Comparison of ENCODE assay signal across 9 cellular contexts in genomic region chrX:135984220-135984619, GRCh38. TPM values are rescaled to one million over a fixed set of nuclear protein-coding genes. Genes with fewer than 3 reads are reported as not detected.
DNase-seq lines count a peak whose midpoint lies in the region; ATAC-seq and TF ChIP-seq lines count a peak whose summit lies in the region.
"Had no signal": no experiment of that assay in that cellular context is flagged by ENCODE, and none has a peak within 500 bp of the region (broad histone marks: within the 10 kb centered on the region; RNA-seq: fewer than 3 reads in every experiment).

No MANE protein-coding gene starts in this region.

- peaks cover 35% of the 10 kb centered on the region for H3K4me1 Mint-ChIP-seq in activated CD8-positive, alpha-beta memory T cell treated with anti-CD3 and anti-CD28 coated beads, Interleukin-2, amount 10 ng/mL, durations not matched to agents 7 days and 5 days
- peaks cover 47% of the 10 kb centered on the region for H3K4me1 Mint-ChIP-seq in T-helper 17 cell
- peaks cover 45% of the 10 kb centered on the region for H3K4me1 Mint-ChIP-seq in stimulated activated memory B cell treated with anti-CD40 and anti-IgM and Interleukin-4, amounts not matched to agents 10 μg/mL and 1 μg/mL and 100 μg/mL, for 72 hours

- peak overlapping the region; percentile 80 for H3K4me3 Mint-ChIP-seq in activated CD8-positive, alpha-beta memory T cell treated with anti-CD3 and anti-CD28 coated beads, Interleukin-2, amount 10 ng/mL, durations not matched to agents 7 days and 5 days
- H3K4me3 Mint-ChIP-seq in T-helper 17 cell: peak overlapping the region; percentile 94
- H3K4me3 Mint-ChIP-seq in stimulated activated memory B cell treated with anti-CD40 and anti-IgM and Interleukin-4, amounts not matched to agents 10 μg/mL and 1 μg/mL and 100 μg/mL, for 72 hours: peak overlapping the region; percentile 88

- CTCF ChIA-PET in activated CD8-positive, alpha-beta memory T cell treated with anti-CD3 and anti-CD28 coated beads, Interleukin-2, amount 10 ng/mL, durations not matched to agents 7 days and 5 days (lab: Charles Lee): no interaction called here

- no peaks in the 10 kb centered on the region for H3K9me3 Mint-ChIP-seq in activated CD8-positive, alpha-beta memory T cell treated with anti-CD3 and anti-CD28 coated beads, Interleukin-2, amount 10 ng/mL, durations not matched to agents 7 days and 5 days (ENCODE audit: low read depth)
- no peaks in the 10 kb centered on the region for H3K9me3 Mint-ChIP-seq in stimulated activated memory B cell treated with anti-CD40 and anti-IgM and Interleukin-4, amounts not matched to agents 10 μg/mL and 1 μg/mL and 100 μg/mL, for 72 hours

- no peak for DNase-seq in activated CD8-positive, alpha-beta memory T cell treated with anti-CD3 and anti-CD28 coated beads, Interleukin-2, amount 10 ng/mL, durations not matched to agents 7 days and 5 days
- no peak for DNase-seq in activated CD8-positive, alpha-beta memory T cell treated with anti-CD3 and anti-CD28 coated beads for 24 hours
- DNase-seq in T-helper 17 cell: no peak
- no peak for DNase-seq in fibroblast of mammary gland (ENCODE audit: low read depth)
- DNase-seq in T-helper 9 cell: no peak
- no peak for DNase-seq in NOMO-1 treated with dmso at 0.1 percent for 144 hours (lab: John Stamatoyannopoulos, UW; ENCODE audit: unreplicated experiment)
- DNase-seq: activated CD8-positive, alpha-beta memory T cell treated with anti-CD3 and anti-CD28 coated beads, Interleukin-2, amount 50 U/mL, for 4 hours had no signal

- H3K4me3 ChIP-seq in fibroblast of mammary gland (ENCODE audit: control insufficient read depth, low read depth, low read length): peak overlapping the region; percentile 59

- no peaks in the 10 kb centered on the region for H3K27me3 Mint-ChIP-seq in activated CD8-positive, alpha-beta memory T cell treated with anti-CD3 and anti-CD28 coated beads, Interleukin-2, amount 10 ng/mL, durations not matched to agents 7 days and 5 days
- H3K27me3 Mint-ChIP-seq in T-helper 17 cell: no peaks in the 10 kb centered on the region
- H3K27me3 Mint-ChIP-seq in stimulated activated memory B cell treated with anti-CD40 and anti-IgM and Interleukin-4, amounts not matched to agents 10 μg/mL and 1 μg/mL and 100 μg/mL, for 72 hours: no peaks in the 10 kb centered on the region

- no peak for ATAC-seq in activated CD8-positive, alpha-beta memory T cell treated with anti-CD3 and anti-CD28 coated beads, Interleukin-2, amount 10 ng/mL, durations not matched to agents 7 days and 5 days
- ATAC-seq in T-helper 17 cell: no peak
- ATAC-seq in stimulated activated memory B cell treated with anti-CD40 and anti-IgM and Interleukin-4, amounts not matched to agents 10 μg/mL and 1 μg/mL and 100 μg/mL, for 72 hours: no peak
- ATAC-seq in GM19467 (IDR thresholded peaks at IDR 0.05; ENCODE audit: unreplicated experiment): no peak

- H3K36me3 Mint-ChIP-seq in activated CD8-positive, alpha-beta memory T cell treated with anti-CD3 and anti-CD28 coated beads, Interleukin-2, amount 10 ng/mL, durations not matched to agents 7 days and 5 days: no peaks in the 10 kb centered on the region
- H3K36me3 Mint-ChIP-seq in T-helper 17 cell (ENCODE audit: low read depth): peaks cover 3% of the 10 kb centered on the region
- H3K36me3 Mint-ChIP-seq in stimulated activated memory B cell treated with anti-CD40 and anti-IgM and Interleukin-4, amounts not matched to agents 10 μg/mL and 1 μg/mL and 100 μg/mL, for 72 hours: no peaks in the 10 kb centered on the region

- no peaks in the 10 kb centered on the region for H3K9me3 ChIP-seq in T-helper 17 cell (ENCODE audit: control insufficient read depth, low read length, poor library complexity, severe bottlenecking)

- TF ChIP-seq CTCF in fibroblast of mammary gland (conservative IDR thresholded peaks at IDR 0.05; ENCODE audit: control insufficient read depth, insufficient read depth, low read depth, low read length): no peak

- H3K27ac Mint-ChIP-seq in activated CD8-positive, alpha-beta memory T cell treated with anti-CD3 and anti-CD28 coated beads, Interleukin-2, amount 10 ng/mL, durations not matched to agents 7 days and 5 days: peak overlapping the region; percentile 89
- peak overlapping the region; percentile 96 for H3K27ac Mint-ChIP-seq in T-helper 17 cell
- peak overlapping the region; percentile 91 for H3K27ac Mint-ChIP-seq in stimulated activated memory B cell treated with anti-CD40 and anti-IgM and Interleukin-4, amounts not matched to agents 10 μg/mL and 1 μg/mL and 100 μg/mL, for 72 hours

RNA-seq across cellular contexts. Expression of gene SLC9A6, which starts 1.0 kb away (rescaled TPM):
- total RNA-seq in activated CD8-positive, alpha-beta memory T cell treated with anti-CD3 and anti-CD28 coated beads, Interleukin-2, amount 10 ng/mL, durations not matched to agents 7 days and 5 days: 10 to 100 TPM; 14.5 to 15.7 TPM
- 10 to 100 TPM; 23.9 to 26.3 TPM for total RNA-seq in T-helper 17 cell

RNA-seq across cellular contexts. Expression of gene MMGT1, which starts 10.4 kb away (rescaled TPM):
- 10 to 100 TPM; 11.6 to 17.4 TPM for total RNA-seq in activated CD8-positive, alpha-beta memory T cell treated with anti-CD3 and anti-CD28 coated beads, Interleukin-2, amount 10 ng/mL, durations not matched to agents 7 days and 5 days
- 10 to 100 TPM; 27.0 to 29.9 TPM for total RNA-seq in T-helper 17 cell
